2 cellular contexts compared by ENCODE assay signal in the genomic region with DNA sequence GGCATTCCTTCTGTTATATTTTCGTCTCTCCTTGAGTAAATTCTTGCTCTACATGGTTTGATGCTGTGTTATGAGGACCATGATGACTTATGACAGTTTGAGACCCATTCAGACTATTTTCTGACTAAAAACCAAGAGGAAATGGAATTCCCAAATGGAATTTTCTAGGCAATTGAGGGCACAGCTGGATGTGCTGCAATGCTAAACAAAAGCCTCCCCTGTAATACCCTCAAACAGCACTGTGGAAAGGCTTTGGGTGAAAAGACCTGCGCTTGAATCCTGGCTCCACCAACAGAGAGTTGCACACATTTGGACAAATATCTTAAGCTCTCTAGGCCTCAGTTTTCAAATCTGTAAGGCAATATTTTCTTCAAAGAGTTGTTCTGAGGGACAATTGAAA.
TF ChIP-seq lines count a peak whose summit lies in the region.

No MANE protein-coding gene starts in this region.

TF ChIP-seq in GM23338, 12 proteins besides CTCF, POLR2A, EP300 and RAD21 (continued from another document):
- TF ChIP-seq, protein P1, sequence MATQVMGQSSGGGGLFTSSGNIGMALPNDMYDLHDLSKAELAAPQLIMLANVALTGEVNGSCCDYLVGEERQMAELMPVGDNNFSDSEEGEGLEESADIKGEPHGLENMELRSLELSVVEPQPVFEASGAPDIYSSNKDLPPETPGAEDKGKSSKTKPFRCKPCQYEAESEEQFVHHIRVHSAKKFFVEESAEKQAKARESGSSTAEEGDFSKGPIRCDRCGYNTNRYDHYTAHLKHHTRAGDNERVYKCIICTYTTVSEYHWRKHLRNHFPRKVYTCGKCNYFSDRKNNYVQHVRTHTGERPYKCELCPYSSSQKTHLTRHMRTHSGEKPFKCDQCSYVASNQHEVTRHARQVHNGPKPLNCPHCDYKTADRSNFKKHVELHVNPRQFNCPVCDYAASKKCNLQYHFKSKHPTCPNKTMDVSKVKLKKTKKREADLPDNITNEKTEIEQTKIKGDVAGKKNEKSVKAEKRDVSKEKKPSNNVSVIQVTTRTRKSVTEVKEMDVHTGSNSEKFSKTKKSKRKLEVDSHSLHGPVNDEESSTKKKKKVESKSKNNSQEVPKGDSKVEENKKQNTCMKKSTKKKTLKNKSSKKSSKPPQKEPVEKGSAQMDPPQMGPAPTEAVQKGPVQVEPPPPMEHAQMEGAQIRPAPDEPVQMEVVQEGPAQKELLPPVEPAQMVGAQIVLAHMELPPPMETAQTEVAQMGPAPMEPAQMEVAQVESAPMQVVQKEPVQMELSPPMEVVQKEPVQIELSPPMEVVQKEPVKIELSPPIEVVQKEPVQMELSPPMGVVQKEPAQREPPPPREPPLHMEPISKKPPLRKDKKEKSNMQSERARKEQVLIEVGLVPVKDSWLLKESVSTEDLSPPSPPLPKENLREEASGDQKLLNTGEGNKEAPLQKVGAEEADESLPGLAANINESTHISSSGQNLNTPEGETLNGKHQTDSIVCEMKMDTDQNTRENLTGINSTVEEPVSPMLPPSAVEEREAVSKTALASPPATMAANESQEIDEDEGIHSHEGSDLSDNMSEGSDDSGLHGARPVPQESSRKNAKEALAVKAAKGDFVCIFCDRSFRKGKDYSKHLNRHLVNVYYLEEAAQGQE (IDR thresholded peaks at IDR 0.05; ENCODE audit: unreplicated experiment), result no peak
TF ChIP-seq in GM23338: peak in this region for 1.

TF ChIP-seq in WTC11, 78 proteins besides CTCF, POLR2A, EP300 and RAD21:
- TF ChIP-seq, protein P2, sequence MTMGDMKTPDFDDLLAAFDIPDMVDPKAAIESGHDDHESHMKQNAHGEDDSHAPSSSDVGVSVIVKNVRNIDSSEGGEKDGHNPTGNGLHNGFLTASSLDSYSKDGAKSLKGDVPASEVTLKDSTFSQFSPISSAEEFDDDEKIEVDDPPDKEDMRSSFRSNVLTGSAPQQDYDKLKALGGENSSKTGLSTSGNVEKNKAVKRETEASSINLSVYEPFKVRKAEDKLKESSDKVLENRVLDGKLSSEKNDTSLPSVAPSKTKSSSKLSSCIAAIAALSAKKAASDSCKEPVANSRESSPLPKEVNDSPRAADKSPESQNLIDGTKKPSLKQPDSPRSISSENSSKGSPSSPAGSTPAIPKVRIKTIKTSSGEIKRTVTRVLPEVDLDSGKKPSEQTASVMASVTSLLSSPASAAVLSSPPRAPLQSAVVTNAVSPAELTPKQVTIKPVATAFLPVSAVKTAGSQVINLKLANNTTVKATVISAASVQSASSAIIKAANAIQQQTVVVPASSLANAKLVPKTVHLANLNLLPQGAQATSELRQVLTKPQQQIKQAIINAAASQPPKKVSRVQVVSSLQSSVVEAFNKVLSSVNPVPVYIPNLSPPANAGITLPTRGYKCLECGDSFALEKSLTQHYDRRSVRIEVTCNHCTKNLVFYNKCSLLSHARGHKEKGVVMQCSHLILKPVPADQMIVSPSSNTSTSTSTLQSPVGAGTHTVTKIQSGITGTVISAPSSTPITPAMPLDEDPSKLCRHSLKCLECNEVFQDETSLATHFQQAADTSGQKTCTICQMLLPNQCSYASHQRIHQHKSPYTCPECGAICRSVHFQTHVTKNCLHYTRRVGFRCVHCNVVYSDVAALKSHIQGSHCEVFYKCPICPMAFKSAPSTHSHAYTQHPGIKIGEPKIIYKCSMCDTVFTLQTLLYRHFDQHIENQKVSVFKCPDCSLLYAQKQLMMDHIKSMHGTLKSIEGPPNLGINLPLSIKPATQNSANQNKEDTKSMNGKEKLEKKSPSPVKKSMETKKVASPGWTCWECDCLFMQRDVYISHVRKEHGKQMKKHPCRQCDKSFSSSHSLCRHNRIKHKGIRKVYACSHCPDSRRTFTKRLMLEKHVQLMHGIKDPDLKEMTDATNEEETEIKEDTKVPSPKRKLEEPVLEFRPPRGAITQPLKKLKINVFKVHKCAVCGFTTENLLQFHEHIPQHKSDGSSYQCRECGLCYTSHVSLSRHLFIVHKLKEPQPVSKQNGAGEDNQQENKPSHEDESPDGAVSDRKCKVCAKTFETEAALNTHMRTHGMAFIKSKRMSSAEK (CRISPR knock-in tag; IDR thresholded peaks at IDR 0.05; ENCODE audit: borderline replicate concordance), result no peak
- TF ChIP-seq ZNF232 (CRISPR knock-in tag; IDR thresholded peaks at IDR 0.05), result no peak
- TF ChIP-seq GTF2I (CRISPR knock-in tag; conservative IDR thresholded peaks at IDR 0.05), result no peak
- no peak for TF ChIP-seq TEAD4 (CRISPR knock-in tag; IDR thresholded peaks at IDR 0.05)
- TF ChIP-seq, protein P3, sequence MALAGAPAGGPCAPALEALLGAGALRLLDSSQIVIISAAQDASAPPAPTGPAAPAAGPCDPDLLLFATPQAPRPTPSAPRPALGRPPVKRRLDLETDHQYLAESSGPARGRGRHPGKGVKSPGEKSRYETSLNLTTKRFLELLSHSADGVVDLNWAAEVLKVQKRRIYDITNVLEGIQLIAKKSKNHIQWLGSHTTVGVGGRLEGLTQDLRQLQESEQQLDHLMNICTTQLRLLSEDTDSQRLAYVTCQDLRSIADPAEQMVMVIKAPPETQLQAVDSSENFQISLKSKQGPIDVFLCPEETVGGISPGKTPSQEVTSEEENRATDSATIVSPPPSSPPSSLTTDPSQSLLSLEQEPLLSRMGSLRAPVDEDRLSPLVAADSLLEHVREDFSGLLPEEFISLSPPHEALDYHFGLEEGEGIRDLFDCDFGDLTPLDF (CRISPR knock-in tag; IDR thresholded peaks at IDR 0.05), result no peak
TF ChIP-seq in WTC11: peak in this region for 0.
